19 cellular contexts compared by ENCODE assay signal in genomic region chr11:12787847-12788246, GRCh38.
DNase-seq lines count a peak whose midpoint lies in the region; FAIRE-seq and TF ChIP-seq lines count a peak whose summit lies in the region.
"Had no signal": no experiment of that assay in that cellular context is flagged by ENCODE, and none has a peak within 500 bp of the region (broad histone marks: within the 10 kb centered on the region; RNA-seq: fewer than 3 reads in every experiment).

No MANE protein-coding gene starts in this region.

- DNase-seq in ACHN = peak; percentile 52
- peak; percentile 49 for DNase-seq in RCC 7860 (ENCODE audit: low spot score)
- DNase-seq in dermis blood vessel endothelial cell = peak; percentile 88
- no peak for DNase-seq in mesothelial cell of epicardium (ENCODE audit: low spot score in 2 of 2, unreplicated experiment in 2 of 2)
- no peak for DNase-seq in NCI-H1694 treated with DMSO at 0.1 percent for 48 hours (lab: John Stamatoyannopoulos, UW)
- no peak for DNase-seq in GM19239 (ENCODE audit: insufficient read length, low spot score)
- DNase-seq in G401 (ENCODE audit: low spot score) = no peak
- DNase-seq in GF-D8 (lab: John Stamatoyannopoulos, UW) = no peak
- DNase-seq: activated naive CD4-positive, alpha-beta T cell treated with anti-CD3 and anti-CD28 coated beads for 36 hours; central memory CD4-positive, alpha-beta T cell; hypothalamus; NCI-H510A; nephron progenitor cell; OCI-M1; sigmoid colon; SW 1271; WERI-Rb-1 had no signal

- no peaks in the 10 kb centered on the region for H3K36me3 Mint-ChIP-seq in mesothelial cell of epicardium

- FAIRE-seq in RCC 7860 (lab: Jason Lieb, UNC) (peak; percentile 70), GM19239 (lab: Jason Lieb, UNC) (no peak)

- peak overlapping the region; percentile 60 for H3K27ac Mint-ChIP-seq in mesothelial cell of epicardium
- H3K27ac Mint-ChIP-seq: activated naive CD4-positive, alpha-beta T cell treated with anti-CD3 and anti-CD28 coated beads for 36 hours; stimulated activated naive CD8-positive, alpha-beta T cell treated with anti-CD3 and anti-CD28 coated beads, Interleukin-15, Interleukin-2, amounts not matched to agents 100 ng/mL and 50 ng/mL, for 24 hours had no signal

- TF ChIP-seq CTCF in mesothelial cell of epicardium (IDR thresholded peaks at IDR 0.05; ENCODE audit: unreplicated experiment) = no peak

- H3K4me3 Mint-ChIP-seq in mesothelial cell of epicardium = no peak overlapping the region
- H3K4me3 Mint-ChIP-seq: activated naive CD4-positive, alpha-beta T cell treated with anti-CD3 and anti-CD28 coated beads for 36 hours; GM23338; nephron progenitor cell; stimulated activated naive CD8-positive, alpha-beta T cell treated with anti-CD3 and anti-CD28 coated beads, Interleukin-15, Interleukin-2, amounts not matched to agents 100 ng/mL and 50 ng/mL, for 24 hours had no signal

- no peaks in the 10 kb centered on the region for H3K9me3 Mint-ChIP-seq in mesothelial cell of epicardium
- H3K9me3 Mint-ChIP-seq: activated naive CD4-positive, alpha-beta T cell treated with anti-CD3 and anti-CD28 coated beads for 36 hours; GM23338; nephron progenitor cell; stimulated activated naive CD8-positive, alpha-beta T cell treated with anti-CD3 and anti-CD28 coated beads, Interleukin-15, Interleukin-2, amounts not matched to agents 100 ng/mL and 50 ng/mL, for 24 hours had no signal

- H3K4me1 Mint-ChIP-seq in mesothelial cell of epicardium = peaks cover 47% of the 10 kb centered on the region

- in situ Hi-C loops in ACHN (cut with HindIII; ENCODE audit: low pct_ligation_motif_present, low pct_unique_long_range_greater_than_20kb, low sequenced_read_pairs) (no loop called here), G401 (cut with HindIII; ENCODE audit: low sequenced_read_pairs) (no loop called here)

- H3K27me3 Mint-ChIP-seq in mesothelial cell of epicardium (ENCODE audit: low read depth) = no peaks in the 10 kb centered on the region

Comparison
In these comparisons a context has a peak if more than half of its experiments do, and no peak if none do; other contexts are left out.
1. DNase-seq: peak in ACHN (single experiment), RCC 7860 (single experiment) and dermis blood vessel endothelial cell (single experiment); none in mesothelial cell of epicardium (0 of 2), NCI-H1694 treated with DMSO at 0.1 percent for 48 hours (single experiment), GM19239 (single experiment), G401 (single experiment) and GF-D8 (single experiment).